ENCODE assay signal across 1 cellular context in the genomic region with DNA sequence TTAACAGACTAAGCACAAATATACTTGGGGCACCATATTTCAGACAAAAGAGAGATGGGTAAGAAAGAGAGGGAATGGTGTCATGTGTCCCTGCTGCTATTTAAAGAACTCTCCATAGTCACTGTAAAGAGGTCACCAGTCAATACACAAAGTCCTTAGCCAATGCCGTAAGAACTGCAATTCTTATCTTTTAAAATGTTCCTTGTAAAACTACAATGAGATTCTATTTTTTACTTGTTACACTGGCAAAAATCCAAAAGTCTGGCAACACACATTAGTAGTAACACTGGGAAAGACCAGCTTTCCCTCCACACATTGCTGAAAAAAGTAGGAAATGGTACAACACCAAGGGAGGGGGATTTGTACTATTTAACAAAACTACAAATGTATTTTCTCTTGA.
TF ChIP-seq lines count a peak whose summit lies in the region.

No MANE protein-coding gene starts in this region.

TF ChIP-seq in HEK293, 187 proteins besides CTCF, POLR2A, EP300 and RAD21 (continued from another document):
- TF ChIP-seq, protein P1, sequence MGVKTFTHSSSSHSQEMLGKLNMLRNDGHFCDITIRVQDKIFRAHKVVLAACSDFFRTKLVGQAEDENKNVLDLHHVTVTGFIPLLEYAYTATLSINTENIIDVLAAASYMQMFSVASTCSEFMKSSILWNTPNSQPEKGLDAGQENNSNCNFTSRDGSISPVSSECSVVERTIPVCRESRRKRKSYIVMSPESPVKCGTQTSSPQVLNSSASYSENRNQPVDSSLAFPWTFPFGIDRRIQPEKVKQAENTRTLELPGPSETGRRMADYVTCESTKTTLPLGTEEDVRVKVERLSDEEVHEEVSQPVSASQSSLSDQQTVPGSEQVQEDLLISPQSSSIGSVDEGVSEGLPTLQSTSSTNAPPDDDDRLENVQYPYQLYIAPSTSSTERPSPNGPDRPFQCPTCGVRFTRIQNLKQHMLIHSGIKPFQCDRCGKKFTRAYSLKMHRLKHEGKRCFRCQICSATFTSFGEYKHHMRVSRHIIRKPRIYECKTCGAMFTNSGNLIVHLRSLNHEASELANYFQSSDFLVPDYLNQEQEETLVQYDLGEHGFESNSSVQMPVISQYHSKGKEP (tag by site-specific recombination; IDR thresholded peaks at IDR 0.05) = peak; percentile 98
- TF ChIP-seq, protein P2, sequence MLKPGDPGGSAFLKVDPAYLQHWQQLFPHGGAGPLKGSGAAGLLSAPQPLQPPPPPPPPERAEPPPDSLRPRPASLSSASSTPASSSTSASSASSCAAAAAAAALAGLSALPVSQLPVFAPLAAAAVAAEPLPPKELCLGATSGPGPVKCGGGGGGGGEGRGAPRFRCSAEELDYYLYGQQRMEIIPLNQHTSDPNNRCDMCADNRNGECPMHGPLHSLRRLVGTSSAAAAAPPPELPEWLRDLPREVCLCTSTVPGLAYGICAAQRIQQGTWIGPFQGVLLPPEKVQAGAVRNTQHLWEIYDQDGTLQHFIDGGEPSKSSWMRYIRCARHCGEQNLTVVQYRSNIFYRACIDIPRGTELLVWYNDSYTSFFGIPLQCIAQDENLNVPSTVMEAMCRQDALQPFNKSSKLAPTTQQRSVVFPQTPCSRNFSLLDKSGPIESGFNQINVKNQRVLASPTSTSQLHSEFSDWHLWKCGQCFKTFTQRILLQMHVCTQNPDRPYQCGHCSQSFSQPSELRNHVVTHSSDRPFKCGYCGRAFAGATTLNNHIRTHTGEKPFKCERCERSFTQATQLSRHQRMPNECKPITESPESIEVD (tag by site-specific recombination; IDR thresholded peaks at IDR 0.05) = peak; percentile 97
- TF ChIP-seq ZNF843 (tag by site-specific recombination; IDR thresholded peaks at IDR 0.05) (peak; percentile 41), ZNF596 (tag by site-specific recombination; IDR thresholded peaks at IDR 0.05) (peak; percentile 64), ZXDB (tag by site-specific recombination; IDR thresholded peaks at IDR 0.05) (peak; percentile 22; the same call in 1 of the 2 replicates), MZF1 (tag by site-specific recombination; IDR thresholded peaks at IDR 0.05; ENCODE audit: borderline replicate concordance) (peak; percentile 70; the same call in 1 of the 2 replicates), ZBTB1 (tag by site-specific recombination; IDR thresholded peaks at IDR 0.05) (0 out of 2 replicates have a peak, but pooled peaks have one; percentile 14), GLI4 (tag by site-specific recombination; IDR thresholded peaks at IDR 0.05) (no peak), ZNF629 (tag by site-specific recombination; IDR thresholded peaks at IDR 0.05) (0 out of 2 replicates have a peak, but pooled peaks have one; percentile 12), FEZF1 (tag by site-specific recombination; IDR thresholded peaks at IDR 0.05) (peak; percentile 74)
